ENCODE assay signal across 17 cellular contexts in genomic region chr4:108483077-108483476, GRCh38.
A peak's percentile ranks its signal among the peaks of the same experiment; 100 is the strongest.
DNase-seq lines count a peak whose midpoint lies in the region; ATAC-seq lines count a peak whose summit lies in the region.
"Had no signal": no experiment of that assay in that cellular context is flagged by ENCODE, and none has a peak within 500 bp of the region (broad histone marks: within the 10 kb centered on the region; RNA-seq: fewer than 3 reads in every experiment).

No MANE protein-coding gene starts in this region.

- peaks cover 5% of the 10 kb centered on the region for H3K36me3 Mint-ChIP-seq in activated CD4-positive, alpha-beta T cell treated with anti-CD3 and anti-CD28 coated beads, Interleukin-2, amount 10 ng/mL, durations not matched to agents 7 days and 5 days (ENCODE audit: low read depth)
- peaks cover 7% of the 10 kb centered on the region for H3K36me3 Mint-ChIP-seq in activated naive CD8-positive, alpha-beta T cell treated with anti-CD3 and anti-CD28 coated beads, Interleukin-2, amount 10 ng/mL, durations not matched to agents 7 days and 5 days

- peaks cover 40% of the 10 kb centered on the region for H3K4me1 Mint-ChIP-seq in activated CD4-positive, alpha-beta T cell treated with anti-CD3 and anti-CD28 coated beads, Interleukin-2, amount 10 ng/mL, durations not matched to agents 7 days and 5 days
- peaks cover 35% of the 10 kb centered on the region for H3K4me1 Mint-ChIP-seq in activated naive CD8-positive, alpha-beta T cell treated with anti-CD3 and anti-CD28 coated beads, Interleukin-2, amount 10 ng/mL, durations not matched to agents 7 days and 5 days

- H3K4me3 Mint-ChIP-seq in activated CD4-positive, alpha-beta T cell treated with anti-CD3 and anti-CD28 coated beads, Interleukin-2, amount 10 ng/mL, durations not matched to agents 7 days and 5 days: peak overlapping the region; percentile 50
- peak overlapping the region; percentile 71 for H3K4me3 Mint-ChIP-seq in activated naive CD8-positive, alpha-beta T cell treated with anti-CD3 and anti-CD28 coated beads, Interleukin-2, amount 10 ng/mL, durations not matched to agents 7 days and 5 days

- H3K9me3 Mint-ChIP-seq in activated CD4-positive, alpha-beta T cell treated with anti-CD3 and anti-CD28 coated beads, Interleukin-2, amount 10 ng/mL, durations not matched to agents 7 days and 5 days: peaks cover 3% of the 10 kb centered on the region
- no peaks in the 10 kb centered on the region for H3K9me3 Mint-ChIP-seq in activated naive CD8-positive, alpha-beta T cell treated with anti-CD3 and anti-CD28 coated beads, Interleukin-2, amount 10 ng/mL, durations not matched to agents 7 days and 5 days

- H3K27me3 Mint-ChIP-seq in activated CD4-positive, alpha-beta T cell treated with anti-CD3 and anti-CD28 coated beads, Interleukin-2, amount 10 ng/mL, durations not matched to agents 7 days and 5 days: no peaks in the 10 kb centered on the region
- H3K27me3 Mint-ChIP-seq in activated naive CD8-positive, alpha-beta T cell treated with anti-CD3 and anti-CD28 coated beads, Interleukin-2, amount 10 ng/mL, durations not matched to agents 7 days and 5 days: no peaks in the 10 kb centered on the region

- H3K27ac Mint-ChIP-seq in activated CD4-positive, alpha-beta T cell treated with anti-CD3 and anti-CD28 coated beads, Interleukin-2, amount 10 ng/mL, durations not matched to agents 7 days and 5 days: peak overlapping the region; percentile 83
- peak overlapping the region; percentile 84 for H3K27ac Mint-ChIP-seq in activated naive CD8-positive, alpha-beta T cell treated with anti-CD3 and anti-CD28 coated beads, Interleukin-2, amount 10 ng/mL, durations not matched to agents 7 days and 5 days

- POLR2A ChIA-PET in activated CD4-positive, alpha-beta T cell treated with anti-CD3 and anti-CD28 coated beads, Interleukin-2, amount 10 ng/mL, durations not matched to agents 7 days and 5 days (lab: Charles Lee): no interaction called here
- POLR2A ChIA-PET in activated naive CD8-positive, alpha-beta T cell treated with anti-CD3 and anti-CD28 coated beads, Interleukin-2, amount 10 ng/mL, durations not matched to agents 7 days and 5 days (lab: Charles Lee): interaction anchor here (0.9 to 1.8 kb wide), 3 partner anchors 16 to 356 kb away, joined by 3 to 7 read pairs (median 3); no protein-coding TSS in a partner anchor

- peak; percentile 85 for ATAC-seq in activated naive CD8-positive, alpha-beta T cell treated with anti-CD3 and anti-CD28 coated beads, Interleukin-2, amount 10 ng/mL, durations not matched to agents 7 days and 5 days (ENCODE audit: low read depth)
- ATAC-seq in GM19035 (IDR thresholded peaks at IDR 0.05; ENCODE audit: unreplicated experiment) (no peak), GM21717 (IDR thresholded peaks at IDR 0.05; ENCODE audit: unreplicated experiment) (no peak)

- peak; percentile 47 for DNase-seq in activated CD4-positive, alpha-beta T cell treated with anti-CD3 and anti-CD28 coated beads, Interleukin-2, amount 10 ng/mL, durations not matched to agents 7 days and 5 days
- no peak for DNase-seq in activated CD4-positive, alpha-beta T cell treated with anti-CD3 and anti-CD28 coated beads for 4 hours
- DNase-seq in RPMI7951 (ENCODE audit: low read depth) (peak; percentile 55), NCI-H345 (lab: John Stamatoyannopoulos, UW) (no peak)
- DNase-seq in activated naive CD8-positive, alpha-beta T cell treated with anti-CD3 and anti-CD28 coated beads, Interleukin-2, amount 10 ng/mL, durations not matched to agents 7 days and 5 days: peak; percentile 75
- peak; percentile 12 for DNase-seq in stimulated activated CD4-positive, alpha-beta T cell treated with anti-CD3 and anti-CD28 coated beads, Interleukin-4, amount 100 ng/mL, for 24 hours
- DNase-seq: ACHN; activated effector memory CD4-positive, alpha-beta T cell treated with anti-CD3 and anti-CD28 coated beads, Interleukin-2, amount 50 U/mL, for 16 hours; dermis blood vessel endothelial cell; DMS53; glutamatergic neuron; left ventricle myocardium inferior; NCI-H2029; ovary; tibial artery had no signal

- CTCF ChIA-PET in activated CD4-positive, alpha-beta T cell treated with anti-CD3 and anti-CD28 coated beads, Interleukin-2, amount 10 ng/mL, durations not matched to agents 7 days and 5 days (lab: Charles Lee): no interaction called here

Comparison
In these comparisons a context has a peak if more than half of its experiments do, and no peak if none do; other contexts are left out.
1. DNase-seq: peak in activated CD4-positive, alpha-beta T cell treated with anti-CD3 and anti-CD28 coated beads, Interleukin-2, amount 10 ng/mL, durations not matched to agents 7 days and 5 days (single experiment), RPMI7951 (single experiment), activated naive CD8-positive, alpha-beta T cell treated with anti-CD3 and anti-CD28 coated beads, Interleukin-2, amount 10 ng/mL, durations not matched to agents 7 days and 5 days (single experiment) and stimulated activated CD4-positive, alpha-beta T cell treated with anti-CD3 and anti-CD28 coated beads, Interleukin-4, amount 100 ng/mL, for 24 hours (single experiment); none in activated CD4-positive, alpha-beta T cell treated with anti-CD3 and anti-CD28 coated beads for 4 hours (0 of 2) and NCI-H345 (single experiment).